In genomic region chr2:129877289-129877741, GRCh38 we compare ENCODE assay signal across 1 cellular context.
TF ChIP-seq lines count a peak whose summit lies in the region.

No MANE protein-coding gene starts in this region.

TF ChIP-seq in H1, 55 proteins besides CTCF, POLR2A, EP300 and RAD21 (continued from another document):
- TF ChIP-seq ATF2 (IDR thresholded peaks at IDR 0.05; ENCODE audit: low read length) (no peak), SP4 (IDR thresholded peaks at IDR 0.05; ENCODE audit: low read length) (no peak), KDM4A (IDR thresholded peaks at IDR 0.05; ENCODE audit: low read depth, low read length, severe bottlenecking) (peak; percentile 62), SIN3A (conservative IDR thresholded peaks at IDR 0.05 in 1 of 2, IDR thresholded peaks at IDR 0.05 in 1 of 2; ENCODE audit: low read depth in 1 of 2, low read length in 2 of 2) (0 out of 4 replicates have a peak, but pooled peaks of 1 of the 2 experiments have one; percentile 63), NRF1 (IDR thresholded peaks at IDR 0.05; ENCODE audit: low read depth, low read length) (no peak), TAF1 (IDR thresholded peaks at IDR 0.05; ENCODE audit: low read depth, low read length) (peak; percentile 57; the same call in 1 of the 2 replicates), BACH1 (IDR thresholded peaks at IDR 0.05; ENCODE audit: low read length) (no peak), CTBP2 (IDR thresholded peaks at IDR 0.05; ENCODE audit: borderline replicate concordance, insufficient read depth, insufficient read length, low read length) (no peak), SIRT6 (IDR thresholded peaks at IDR 0.05; ENCODE audit: low read length) (no peak), CREB1 (IDR thresholded peaks at IDR 0.05) (no peak), CHD7 (IDR thresholded peaks at IDR 0.05; ENCODE audit: insufficient replicate concordance, low read length) (no peak), MAFK (IDR thresholded peaks at IDR 0.05; ENCODE audit: low read depth, low read length) (no peak), TBP (IDR thresholded peaks at IDR 0.05; ENCODE audit: low read depth, low read length) (0 out of 2 replicates have a peak, but pooled peaks have one; percentile 29), CEBPB (IDR thresholded peaks at IDR 0.05; ENCODE audit: low read depth, low read length) (no peak), HDAC2 (IDR thresholded peaks at IDR 0.05; ENCODE audit: borderline replicate concordance in 1 of 2, low read depth in 2 of 2, low read length in 2 of 2) (no peak), TEAD4 (IDR thresholded peaks at IDR 0.05; ENCODE audit: low read depth, low read length) (no peak), ASH2L (IDR thresholded peaks at IDR 0.05; ENCODE audit: low read length) (no peak), ZNF274 (IDR thresholded peaks at IDR 0.05; ENCODE audit: borderline replicate concordance, extremely low read depth, low read length) (no peak), RBBP5 (IDR thresholded peaks at IDR 0.05; ENCODE audit: borderline replicate concordance, low read depth, low read length) (no peak), SIX5 (IDR thresholded peaks at IDR 0.05; ENCODE audit: low read depth, low read length) (no peak), E2F6 (IDR thresholded peaks at IDR 0.05) (no peak), JUND (IDR thresholded peaks at IDR 0.05; ENCODE audit: low read length) (no peak), ATF3 (IDR thresholded peaks at IDR 0.05; ENCODE audit: insufficient read depth, low read depth, low read length) (peak; percentile 74; the same call in 1 of the 2 replicates), TCF12 (IDR thresholded peaks at IDR 0.05; ENCODE audit: low read depth, low read length) (no peak), POU5F1 (IDR thresholded peaks at IDR 0.05; ENCODE audit: low read depth, low read length) (no peak), BRCA1 (IDR thresholded peaks at IDR 0.05; ENCODE audit: low read depth, low read length) (no peak), CBX5 (IDR thresholded peaks at IDR 0.05; ENCODE audit: low read depth, low read length) (no peak), CHD1 (IDR thresholded peaks at IDR 0.05; ENCODE audit: low read depth, low read length) (no peak), CHD2 (IDR thresholded peaks at IDR 0.05; ENCODE audit: low read length) (no peak), POLR2AphosphoS5 (IDR thresholded peaks at IDR 0.05; ENCODE audit: low read depth, low read length) (no peak), EZH2 (IDR thresholded peaks at IDR 0.05; ENCODE audit: low read depth, low read length, severe bottlenecking) (no peak)
TF ChIP-seq in H1: peak in this region for 7.
